Comparison of ENCODE assay signal across 1 cellular context in the genomic region with DNA sequence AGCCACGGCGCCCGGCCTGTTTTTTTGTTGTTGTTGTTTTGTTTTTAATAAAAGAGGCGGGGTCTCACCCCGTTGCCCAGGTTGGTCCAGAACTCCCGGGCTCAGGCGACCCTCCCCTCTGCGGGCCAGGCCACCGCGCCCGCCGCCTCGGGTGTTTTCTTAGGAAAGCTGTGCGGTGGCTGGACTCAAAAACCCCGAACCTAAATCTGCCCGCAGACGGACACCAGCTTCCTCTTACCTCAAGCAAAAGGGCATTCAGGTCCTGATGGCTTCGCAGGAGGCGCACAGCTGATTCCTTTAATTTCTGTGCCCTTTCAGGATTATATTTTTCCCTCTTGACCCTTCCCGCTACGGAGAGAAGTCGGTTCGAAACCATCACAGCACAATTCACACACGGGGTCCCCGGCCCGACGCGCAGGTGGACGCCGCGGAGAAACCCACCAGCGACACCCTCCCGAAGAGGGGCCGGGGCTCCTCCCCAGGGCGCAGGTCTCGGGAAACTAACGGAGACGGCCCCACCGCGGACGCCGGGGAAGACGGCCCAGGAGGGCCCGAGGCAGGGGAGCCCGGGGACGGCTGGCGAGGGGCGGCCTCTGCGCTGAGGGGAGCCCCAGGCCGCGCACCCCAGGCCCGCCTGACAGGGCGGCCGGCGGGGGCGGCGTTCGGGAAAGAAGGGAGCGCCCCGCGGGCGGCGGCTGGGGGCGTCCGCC.
TF ChIP-seq lines count a peak whose summit lies in the region.

No MANE protein-coding gene starts in this region.

TF ChIP-seq in HCT116, 20 proteins besides CTCF, POLR2A, EP300 and RAD21 (continued from another document):
- TF ChIP-seq, protein P1, sequence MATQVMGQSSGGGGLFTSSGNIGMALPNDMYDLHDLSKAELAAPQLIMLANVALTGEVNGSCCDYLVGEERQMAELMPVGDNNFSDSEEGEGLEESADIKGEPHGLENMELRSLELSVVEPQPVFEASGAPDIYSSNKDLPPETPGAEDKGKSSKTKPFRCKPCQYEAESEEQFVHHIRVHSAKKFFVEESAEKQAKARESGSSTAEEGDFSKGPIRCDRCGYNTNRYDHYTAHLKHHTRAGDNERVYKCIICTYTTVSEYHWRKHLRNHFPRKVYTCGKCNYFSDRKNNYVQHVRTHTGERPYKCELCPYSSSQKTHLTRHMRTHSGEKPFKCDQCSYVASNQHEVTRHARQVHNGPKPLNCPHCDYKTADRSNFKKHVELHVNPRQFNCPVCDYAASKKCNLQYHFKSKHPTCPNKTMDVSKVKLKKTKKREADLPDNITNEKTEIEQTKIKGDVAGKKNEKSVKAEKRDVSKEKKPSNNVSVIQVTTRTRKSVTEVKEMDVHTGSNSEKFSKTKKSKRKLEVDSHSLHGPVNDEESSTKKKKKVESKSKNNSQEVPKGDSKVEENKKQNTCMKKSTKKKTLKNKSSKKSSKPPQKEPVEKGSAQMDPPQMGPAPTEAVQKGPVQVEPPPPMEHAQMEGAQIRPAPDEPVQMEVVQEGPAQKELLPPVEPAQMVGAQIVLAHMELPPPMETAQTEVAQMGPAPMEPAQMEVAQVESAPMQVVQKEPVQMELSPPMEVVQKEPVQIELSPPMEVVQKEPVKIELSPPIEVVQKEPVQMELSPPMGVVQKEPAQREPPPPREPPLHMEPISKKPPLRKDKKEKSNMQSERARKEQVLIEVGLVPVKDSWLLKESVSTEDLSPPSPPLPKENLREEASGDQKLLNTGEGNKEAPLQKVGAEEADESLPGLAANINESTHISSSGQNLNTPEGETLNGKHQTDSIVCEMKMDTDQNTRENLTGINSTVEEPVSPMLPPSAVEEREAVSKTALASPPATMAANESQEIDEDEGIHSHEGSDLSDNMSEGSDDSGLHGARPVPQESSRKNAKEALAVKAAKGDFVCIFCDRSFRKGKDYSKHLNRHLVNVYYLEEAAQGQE (IDR thresholded peaks at IDR 0.05; ENCODE audit: low read depth) = no peak
- TF ChIP-seq JUND (IDR thresholded peaks at IDR 0.05) (no peak), FOSL1 (IDR thresholded peaks at IDR 0.05; ENCODE audit: low read depth) (no peak), CBX3 (IDR thresholded peaks at IDR 0.05; ENCODE audit: low read depth) (no peak)
